Comparison of ENCODE assay signal across 1 cellular context in the genomic region with DNA sequence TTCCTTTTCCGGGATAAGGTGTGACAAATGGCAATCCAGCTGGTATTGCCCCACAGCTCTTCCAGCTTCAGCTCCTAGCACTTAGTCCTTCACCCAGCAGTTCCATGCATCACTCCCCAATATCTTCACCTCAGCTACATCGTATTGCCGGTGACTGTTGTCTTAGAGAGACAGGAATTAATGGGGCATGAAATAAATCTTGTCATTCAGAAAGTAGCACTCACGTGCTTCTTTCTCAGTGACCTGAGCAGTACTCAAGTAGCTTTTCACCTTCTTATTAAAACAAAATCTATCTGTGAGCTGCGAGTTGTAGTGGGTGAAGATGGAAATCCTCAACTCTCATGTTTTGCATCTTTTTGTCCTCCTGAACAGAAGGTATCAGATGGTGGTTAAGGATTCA.
TF ChIP-seq lines count a peak whose summit lies in the region.

No MANE protein-coding gene starts in this region.

TF ChIP-seq in GM23338, 12 proteins besides CTCF, POLR2A, EP300 and RAD21:
- TF ChIP-seq REST (IDR thresholded peaks at IDR 0.05; ENCODE audit: unreplicated experiment) (no peak), POLR2AphosphoS5 (IDR thresholded peaks at IDR 0.05; ENCODE audit: low read depth) (no peak), EZH2 (IDR thresholded peaks at IDR 0.05; ENCODE audit: low read depth, unreplicated experiment) (no peak), NANOG (IDR thresholded peaks at IDR 0.05; ENCODE audit: borderline replicate concordance) (no peak), CREB1 (CRISPR knock-in tag; IDR thresholded peaks at IDR 0.05; ENCODE audit: low read depth) (no peak), STAT1 (IDR thresholded peaks at IDR 0.05; ENCODE audit: unreplicated experiment) (no peak), ZNF462 (CRISPR knock-in tag; IDR thresholded peaks at IDR 0.05) (no peak), EZH2phosphoT487 (IDR thresholded peaks at IDR 0.05; ENCODE audit: unreplicated experiment) (no peak), JUNB (IDR thresholded peaks at IDR 0.05; ENCODE audit: unreplicated experiment) (no peak), ETS1 (IDR thresholded peaks at IDR 0.05) (no peak), ZNF331 (CRISPR knock-in tag; IDR thresholded peaks at IDR 0.05; ENCODE audit: low read depth) (no peak), ZNF114 (CRISPR knock-in tag; IDR thresholded peaks at IDR 0.05) (no peak)
